Comparison of ENCODE assay signal across 1 cellular context in the genomic region with DNA sequence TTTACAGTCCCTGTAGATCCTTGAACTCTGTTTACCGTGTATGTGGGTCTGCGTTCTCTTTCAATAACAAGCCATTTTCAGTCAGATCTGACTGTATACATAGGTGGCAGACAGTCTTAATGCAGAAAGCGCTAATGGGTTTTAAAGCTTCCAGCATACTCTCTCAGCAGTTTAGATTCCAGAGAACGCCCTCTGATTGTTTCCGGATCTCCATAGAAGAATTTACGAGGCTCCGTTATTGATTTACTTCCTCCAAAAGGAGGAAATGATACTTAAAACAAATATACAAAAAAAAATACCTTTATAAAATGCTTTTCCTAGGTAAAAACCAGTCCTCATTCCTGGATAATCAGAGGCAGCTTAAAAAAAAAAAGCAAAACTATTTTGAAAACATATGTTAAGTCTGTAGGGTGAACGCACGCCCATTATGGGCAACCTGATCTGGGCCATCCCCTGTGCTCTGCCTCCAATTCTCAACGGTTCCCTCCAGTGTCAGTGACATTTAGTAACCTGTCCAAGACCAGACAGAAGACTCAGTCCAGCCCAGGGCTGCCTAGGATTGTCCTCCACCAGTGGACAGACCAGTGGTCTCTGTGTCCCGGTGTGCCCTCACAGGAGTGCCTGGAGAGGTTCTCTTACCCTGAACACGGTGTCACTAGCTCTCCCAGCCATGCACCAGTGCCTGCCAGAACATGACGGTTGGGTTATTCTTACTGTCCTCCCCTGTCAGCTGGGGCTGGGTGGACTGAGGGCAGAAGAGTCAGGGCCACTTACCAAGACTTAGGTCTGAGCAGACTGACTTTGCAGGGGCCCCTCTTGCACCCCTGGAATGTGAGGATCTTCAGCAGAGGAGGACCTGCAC.
TF ChIP-seq lines count a peak whose summit lies in the region.

No MANE protein-coding gene starts in this region.

TF ChIP-seq in GM23338, 12 proteins besides CTCF, POLR2A, EP300 and RAD21 (continued from another document):
- no peak for TF ChIP-seq ZNF462 (CRISPR knock-in tag; IDR thresholded peaks at IDR 0.05)
- no peak for TF ChIP-seq ZNF331 (CRISPR knock-in tag; IDR thresholded peaks at IDR 0.05; ENCODE audit: low read depth)
- TF ChIP-seq EZH2 (IDR thresholded peaks at IDR 0.05; ENCODE audit: low read depth, unreplicated experiment), result no peak
- no peak for TF ChIP-seq STAT1 (IDR thresholded peaks at IDR 0.05; ENCODE audit: unreplicated experiment)
- no peak for TF ChIP-seq JUNB (IDR thresholded peaks at IDR 0.05; ENCODE audit: unreplicated experiment)
- TF ChIP-seq, protein P1, sequence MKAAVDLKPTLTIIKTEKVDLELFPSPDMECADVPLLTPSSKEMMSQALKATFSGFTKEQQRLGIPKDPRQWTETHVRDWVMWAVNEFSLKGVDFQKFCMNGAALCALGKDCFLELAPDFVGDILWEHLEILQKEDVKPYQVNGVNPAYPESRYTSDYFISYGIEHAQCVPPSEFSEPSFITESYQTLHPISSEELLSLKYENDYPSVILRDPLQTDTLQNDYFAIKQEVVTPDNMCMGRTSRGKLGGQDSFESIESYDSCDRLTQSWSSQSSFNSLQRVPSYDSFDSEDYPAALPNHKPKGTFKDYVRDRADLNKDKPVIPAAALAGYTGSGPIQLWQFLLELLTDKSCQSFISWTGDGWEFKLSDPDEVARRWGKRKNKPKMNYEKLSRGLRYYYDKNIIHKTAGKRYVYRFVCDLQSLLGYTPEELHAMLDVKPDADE (IDR thresholded peaks at IDR 0.05), result no peak
TF ChIP-seq in GM23338: peak in this region for 0.
